17 cellular contexts compared by ENCODE assay signal in genomic region chr2:105384861-105385260, GRCh38. TPM values are rescaled to one million over a fixed set of nuclear protein-coding genes. Genes with fewer than 3 reads are reported as not detected.
DNase-seq lines count a peak whose midpoint lies in the region; ATAC-seq and TF ChIP-seq lines count a peak whose summit lies in the region.
"Had no signal": no experiment of that assay in that cellular context is flagged by ENCODE, and none has a peak within 500 bp of the region (broad histone marks: within the 10 kb centered on the region; RNA-seq: fewer than 3 reads in every experiment).

No MANE protein-coding gene starts in this region.

- peaks cover 97% of the 10 kb centered on the region for H3K79me2 ChIP-seq in PC-3 (ENCODE audit: low read length)

- ATAC-seq in PC-3 (no peak), HG03025 (IDR thresholded peaks at IDR 0.05; ENCODE audit: low FRiP score, unreplicated experiment) (no peak)

- no peak for TF ChIP-seq CTCF in PC-3 (conservative IDR thresholded peaks at IDR 0.05; ENCODE audit: low read depth, low read length)
- TF ChIP-seq CTCF in thyroid gland (IDR thresholded peaks at IDR 0.05): no peak
- no peak for TF ChIP-seq CTCF in GM13976 (IDR thresholded peaks at IDR 0.05; ENCODE audit: borderline replicate concordance, control extremely low read depth, extremely low read depth, insufficient read depth, missing control alignments)

- H3K27me3 ChIP-seq in PC-3 (ENCODE audit: low read length) (no peaks in the 10 kb centered on the region), mucosa of rectum (ENCODE audit: control insufficient read depth in 2 of 2, insufficient read depth in 2 of 2, low read length in 2 of 2) (no peaks in the 10 kb centered on the region), thyroid gland (no peaks in the 10 kb centered on the region)
- H3K27me3 ChIP-seq: BLaER1, SJCRH30 had no signal

- H3K4me1 ChIP-seq in PC-3 (ENCODE audit: insufficient read depth, low read length) (peaks cover 62% of the 10 kb centered on the region), mucosa of rectum (ENCODE audit: control insufficient read depth in 2 of 2, insufficient read depth in 2 of 2, low read length in 2 of 2) (peaks cover 13 to 44% of the 10 kb centered on the region in 2 donors), thyroid gland (peaks cover 13 to 44% of the 10 kb centered on the region in 2 donors)
- H3K4me1 ChIP-seq: SJCRH30 had no signal

- CTCF ChIA-PET in PC-3 (lab: Charles Lee): no interaction called here

- BruUV-seq in PC-3 (replicated peaks; lab: Mats Ljungman, UMichigan): no TSS peak

- POLR2A ChIA-PET in PC-3 (lab: Charles Lee; ENCODE audit: unreplicated experiment): no interaction called here

- WGBS in thyroid gland, 2 donors: 91 to 94% methylated on average over 5 of the region's 5 CpGs

- no peaks in the 10 kb centered on the region for H3K9me2 ChIP-seq in PC-3 (replicated peaks; ENCODE audit: low read length)

- no peak for TF ChIP-seq POLR2A in thyroid gland (IDR thresholded peaks at IDR 0.05)

- peaks cover 14% of the 10 kb centered on the region; the same call in 1 of the 2 replicates for H4K20me1 ChIP-seq in PC-3 (ENCODE audit: low read length)
- H4K20me1 ChIP-seq: BLaER1 had no signal

- intact Hi-C loops in PC-3 (cut with micrococcal nuclease) (no loop called here), thyroid gland (cut with DNase I) (no loop called here)

- no peaks in the 10 kb centered on the region for H3F3A ChIP-seq in PC-3 (ENCODE audit: low read length, unreplicated experiment)

- H2AFZ ChIP-seq in PC-3 (ENCODE audit: low read length): no peak overlapping the region

- H3K36me3 ChIP-seq in PC-3 (ENCODE audit: low read depth, low read length): peaks cover 73% of the 10 kb centered on the region
- H3K36me3 ChIP-seq in mucosa of rectum (ENCODE audit: control insufficient read depth in 2 of 2, insufficient read depth in 2 of 2, low read length in 2 of 2): peaks cover 23 to 31% of the 10 kb centered on the region in 2 donors
- peaks cover 6 to 18% of the 10 kb centered on the region in 2 donors for H3K36me3 ChIP-seq in thyroid gland
- H3K36me3 ChIP-seq: BLaER1 had no signal

- no peaks in the 10 kb centered on the region for H3K9me3 ChIP-seq in PC-3 (ENCODE audit: low read length)
- no peaks in the 10 kb centered on the region for H3K9me3 ChIP-seq in mucosa of rectum (ENCODE audit: control insufficient read depth in 2 of 2, low read length in 2 of 2)
- no peaks in the 10 kb centered on the region for H3K9me3 ChIP-seq in thyroid gland
- H3K9me3 ChIP-seq: BLaER1, SJCRH30 had no signal

- peak; percentile 22 for DNase-seq in activated effector memory CD4-positive, alpha-beta T cell treated with anti-CD3 and anti-CD28 coated beads, Interleukin-2, amount 50 U/mL, for 16 hours
- DNase-seq in activated effector memory CD4-positive, alpha-beta T cell treated with Interleukin-2 at 50 U/mL for 16 hours: no peak
- DNase-seq in PC-3 (no peak), thyroid gland (no peak), GM13976 (ENCODE audit: low spot score) (no peak)
- DNase-seq in activated naive CD4-positive, alpha-beta T cell (lab: John Stamatoyannopoulos, UW): no peak
- DNase-seq: EL, Kasumi-1, NCI-H1436, NCI-H2029 treated with DMSO at 0.1 percent for 48 hours, NCI-H510A, NCI-H82, SJCRH30 had no signal

- H3K27ac ChIP-seq in PC-3 (ENCODE audit: low read length) (no peak overlapping the region; the same call in 1 of the 2 replicates), mucosa of rectum (ENCODE audit: low read depth in 2 of 2, low read length in 2 of 2) (peak overlapping the region; percentile 77 to 95), thyroid gland (peak overlapping the region in 2 of 3 donors; percentile 50 to 89)
- H3K27ac ChIP-seq: 22Rv1, BLaER1, SJCRH30 had no signal

- H3K9ac ChIP-seq in PC-3 (ENCODE audit: low read length) (0 out of 2 replicates have a peak overlapping the region, but pooled peaks have one; percentile 2), mucosa of rectum (ENCODE audit: low read depth in 1 of 2, low read length in 2 of 2) (peak overlapping the region in 1 of 2 donors; percentile 44)
- H3K9ac ChIP-seq: BLaER1 had no signal

- H3K4me2 ChIP-seq in PC-3 (ENCODE audit: low read length): no peak overlapping the region
- H3K4me2 ChIP-seq: BLaER1 had no signal

- in situ Hi-C loops in GM13976 (cut with MboI; ENCODE audit: low sequenced_read_pairs, unreplicated experiment): loop anchor here (10.0 to 25.0 kb wide), 2 partner anchors 120 to 327 kb away; no protein-coding TSS in a partner anchor

- H3K4me3 ChIP-seq in PC-3 (ENCODE audit: low read length) (no peak overlapping the region), mucosa of rectum (ENCODE audit: low read length in 2 of 2) (no peak overlapping the region), thyroid gland (replicated peaks in 1 of 3) (no peak overlapping the region)
- H3K4me3 ChIP-seq: BLaER1, SJCRH30 had no signal

RNA-seq across cellular contexts. Expression of gene FHL2, which starts 14.0 kb away (rescaled TPM):
- total RNA-seq in PC-3 (2014; rRNA removed): 118 and 125 TPM in 2 replicates
- total RNA-seq in thyroid gland: 10 to 100 TPM; 36.7 to 81.2 (median 44.0) TPM

RNA-seq across cellular contexts. Expression of gene C2orf49, which starts 47.5 kb away (rescaled TPM):
- total RNA-seq in PC-3 (2014; rRNA removed): 7.2 and 11.6 TPM in 2 replicates
- total RNA-seq in thyroid gland: 10 to 100 TPM; 16.6 to 41.1 (median 22.1) TPM

RNA-seq across cellular contexts. Expression of gene TGFBRAP1, which starts 55.3 kb away (rescaled TPM):
- total RNA-seq in PC-3 (2014; rRNA removed): 26.5 and 27.3 TPM in 2 replicates
- total RNA-seq in thyroid gland: 10 to 100 TPM; 35.4 to 53.2 (median 40.1) TPM
